In genomic region chr5:127960126-127960744, GRCh38 we compare ENCODE assay signal across 13 cellular contexts.
DNase-seq lines count a peak whose midpoint lies in the region; ATAC-seq and TF ChIP-seq lines count a peak whose summit lies in the region.
"Had no signal": no experiment of that assay in that cellular context is flagged by ENCODE, and none has a peak within 500 bp of the region (broad histone marks: within the 10 kb centered on the region; RNA-seq: fewer than 3 reads in every experiment).

No MANE protein-coding gene starts in this region.

- no TSS peak for BruUV-seq in PC-3 (replicated peaks; lab: Mats Ljungman, UMichigan)

- H3K4me3 ChIP-seq in PC-3 (ENCODE audit: low read length) (no peak overlapping the region), hepatocyte (no peak overlapping the region), transverse colon (no peak overlapping the region), SJCRH30 (no peak overlapping the region)
- H3K4me3 ChIP-seq: mucosa of descending colon, thoracic aorta had no signal

- no peak for TF ChIP-seq POLR2A in transverse colon (IDR thresholded peaks at IDR 0.05)

- TF ChIP-seq CTCF in PC-3 (conservative IDR thresholded peaks at IDR 0.05; ENCODE audit: low read depth, low read length) (no peak), hepatocyte (IDR thresholded peaks at IDR 0.05; ENCODE audit: poor library complexity) (no peak), transverse colon (IDR thresholded peaks at IDR 0.05) (no peak)

- H3F3A ChIP-seq in PC-3 (ENCODE audit: low read length, unreplicated experiment), result no peaks in the 10 kb centered on the region

- H3K9me2 ChIP-seq in PC-3 (replicated peaks; ENCODE audit: low read length) (no peaks in the 10 kb centered on the region), hepatocyte (replicated peaks; ENCODE audit: insufficient read depth) (no peaks in the 10 kb centered on the region)

- TF ChIP-seq EP300 in transverse colon (IDR thresholded peaks at IDR 0.05; ENCODE audit: low read depth), result no peak

- H3K27ac ChIP-seq in PC-3 (ENCODE audit: low read length) (peak overlapping the region; percentile 90), hepatocyte (peak overlapping the region; percentile 4), transverse colon (peak overlapping the region; percentile 76 to 83 (median 81)), SJCRH30 (no peak overlapping the region)
- H3K27ac ChIP-seq: thoracic aorta had no signal

- in situ Hi-C loops in transverse colon (cut with MboI; ENCODE audit: low pct_ligation_motif_present in 1 of 4, low pct_unique_long_range_greater_than_20kb in 1 of 4, low sequenced_read_pairs in 3 of 4), result no loop called here

- no peak overlapping the region; the same call in 1 of the 2 replicates for H2AFZ ChIP-seq in PC-3 (ENCODE audit: low read length)
- H2AFZ ChIP-seq in hepatocyte, result no peak overlapping the region

- H3K9me3 ChIP-seq in PC-3 (ENCODE audit: low read length) (no peaks in the 10 kb centered on the region), hepatocyte (ENCODE audit: low read depth) (no peaks in the 10 kb centered on the region), transverse colon (no peaks in the 10 kb centered on the region), SJCRH30 (replicated peaks) (no peaks in the 10 kb centered on the region)
- H3K9me3 ChIP-seq: mucosa of descending colon, thoracic aorta had no signal

- H3K4me1 ChIP-seq in PC-3 (ENCODE audit: insufficient read depth, low read length) (peaks cover 39% of the 10 kb centered on the region), hepatocyte (ENCODE audit: insufficient read depth) (peaks cover 22% of the 10 kb centered on the region), transverse colon (peaks cover 30 to 56% (median 44%) of the 10 kb centered on the region in 4 donors), SJCRH30 (peaks cover 28% of the 10 kb centered on the region)

- H4K20me1 ChIP-seq in PC-3 (ENCODE audit: low read length) (no peaks in the 10 kb centered on the region), hepatocyte (ENCODE audit: insufficient read depth, poor library complexity, severe bottlenecking) (no peaks in the 10 kb centered on the region)

- POLR2A ChIA-PET in PC-3 (lab: Charles Lee; ENCODE audit: unreplicated experiment), result no interaction called here

- peak overlapping the region; percentile 54; the same call in 1 of the 2 replicates for H3K4me2 ChIP-seq in PC-3 (ENCODE audit: low read length)
- peak overlapping the region; percentile 36 for H3K4me2 ChIP-seq in hepatocyte

- DNase-seq in SIG-M5 treated with dmso at 0.1 percent for 504 hours (lab: John Stamatoyannopoulos, UW; ENCODE audit: unreplicated experiment), result peak; percentile 29
- DNase-seq in SIG-M5 (lab: John Stamatoyannopoulos, UW), result no peak
- DNase-seq in PC-3, result no peak
- no peak for DNase-seq in hepatocyte (ENCODE audit: low spot score)
- DNase-seq in transverse colon, result no peak
- no peak for DNase-seq in central memory CD4-positive, alpha-beta T cell
- DNase-seq in activated CD8-positive, alpha-beta memory T cell treated with anti-CD3 and anti-CD28 coated beads for 24 hours, result no peak
- DNase-seq in SJCRH30, result no peak
- DNase-seq: activated CD8-positive, alpha-beta memory T cell treated with anti-CD3 and anti-CD28 coated beads, Interleukin-2, amount 10 ng/mL, durations not matched to agents 7 days and 5 days; activated naive CD8-positive, alpha-beta T cell treated with anti-CD3 and anti-CD28 coated beads for 36 hours; retina had no signal

- H3K27me3 ChIP-seq in PC-3 (ENCODE audit: low read length), result no peaks in the 10 kb centered on the region
- no peaks in the 10 kb centered on the region for H3K27me3 ChIP-seq in hepatocyte
- H3K27me3 ChIP-seq in transverse colon, result no peaks in the 10 kb centered on the region
- no peaks in the 10 kb centered on the region for H3K27me3 ChIP-seq in SJCRH30

- H3K79me2 ChIP-seq in PC-3 (ENCODE audit: low read length) (no peaks in the 10 kb centered on the region), hepatocyte (no peaks in the 10 kb centered on the region)

- H3K36me3 ChIP-seq in PC-3 (ENCODE audit: low read depth, low read length) (no peaks in the 10 kb centered on the region), hepatocyte (replicated peaks; ENCODE audit: insufficient read depth, low read depth) (no peaks in the 10 kb centered on the region), transverse colon (no peaks in the 10 kb centered on the region), SJCRH30 (no peaks in the 10 kb centered on the region)
- H3K36me3 ChIP-seq: thoracic aorta had no signal

- H3K9ac ChIP-seq in PC-3 (ENCODE audit: low read length), result peak overlapping the region; percentile 31

- CTCF ChIA-PET in PC-3 (lab: Charles Lee), result no interaction called here

- 100% methylated on average over 1 of the region's 1 CpG for WGBS in hepatocyte (ENCODE audit: low lambda C conversion rate, missing lambda C conversion rate)
- 72 to 80% methylated on average over 1 of the region's 1 CpG for WGBS in transverse colon (ENCODE audit: low coverage in 1 of 2), 2 donors

- intact Hi-C loops in PC-3 (cut with micrococcal nuclease) (no loop called here), transverse colon (cut with DNase I; ENCODE audit: low total_unique reads) (no loop called here)

- ATAC-seq in PC-3, result no peak
- ATAC-seq: activated CD8-positive, alpha-beta memory T cell treated with anti-CD3 and anti-CD28 coated beads, Interleukin-2, amount 10 ng/mL, durations not matched to agents 7 days and 5 days had no signal
